24 cellular contexts compared by ENCODE assay signal in the genomic region with DNA sequence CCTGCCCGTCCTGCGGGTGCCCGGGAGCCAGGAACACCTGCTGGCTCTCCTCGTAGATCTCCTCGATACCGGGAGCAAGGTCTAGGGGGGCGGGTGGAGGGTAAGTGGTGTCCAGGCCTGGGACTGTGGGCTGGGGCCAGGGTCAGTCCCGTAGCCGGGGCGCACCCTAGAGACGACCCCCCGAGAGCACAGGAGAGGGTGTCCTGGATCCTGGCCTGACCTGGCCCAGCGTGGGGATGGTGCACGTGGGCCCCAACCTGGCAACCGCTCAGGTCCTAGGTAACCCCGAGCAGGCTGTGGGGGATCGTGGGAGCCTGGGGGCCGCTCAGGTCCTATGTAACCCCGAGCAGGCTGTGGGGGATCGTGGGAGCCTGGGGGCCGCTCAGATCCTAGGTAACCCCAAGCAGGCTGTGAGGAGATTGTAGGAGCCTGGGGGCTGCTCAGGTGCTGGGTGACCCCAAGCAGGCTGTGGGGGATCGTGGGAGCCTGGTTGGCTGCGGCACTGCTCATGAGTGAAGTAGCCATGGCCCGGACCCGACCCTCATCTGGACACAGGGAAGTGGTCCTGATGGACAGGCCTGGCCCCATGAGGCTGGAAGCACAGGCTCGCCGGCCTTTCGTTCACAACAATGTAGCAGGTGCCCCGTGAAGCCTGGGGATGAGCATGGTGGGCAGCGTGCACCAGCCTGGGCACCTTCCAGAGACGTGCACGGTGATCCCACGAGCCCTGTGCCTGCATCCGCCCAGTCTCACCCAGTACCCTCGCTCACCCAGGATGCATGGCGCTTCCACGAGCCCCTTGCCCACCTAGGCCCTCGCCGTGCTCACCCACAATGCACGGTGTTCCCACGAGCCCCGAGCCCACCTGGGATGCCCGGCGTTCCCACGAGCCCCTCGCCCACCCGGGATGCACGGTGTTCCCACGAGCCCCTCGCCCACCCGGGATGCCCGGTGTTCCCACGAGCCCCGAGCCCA. TPM values are rescaled to one million over a fixed set of nuclear protein-coding genes. Genes with fewer than 3 reads are reported as not detected.
DNase-seq lines count a peak whose midpoint lies in the region; ATAC-seq and TF ChIP-seq lines count a peak whose summit lies in the region.
"Had no signal": no experiment of that assay in that cellular context is flagged by ENCODE, and none has a peak within 500 bp of the region (broad histone marks: within the 10 kb centered on the region; RNA-seq: fewer than 3 reads in every experiment).

No MANE protein-coding gene starts in this region.

- intact Hi-C loops in spleen (cut with DNase I; ENCODE audit: low total_unique reads), result loop anchor here (5.0 kb wide), 1 partner anchor 82 kb away; no protein-coding TSS in a partner anchor
- intact Hi-C loops in OCI-LY7 (cut with micrococcal nuclease; ENCODE audit: unreplicated experiment), result loop anchor here (5.0 kb wide), 1 partner anchor 82 kb away; no protein-coding TSS in a partner anchor

- H4K20me1 ChIP-seq in OCI-LY7 (ENCODE audit: insufficient read depth, low read length), result peaks cover 6% of the 10 kb centered on the region; the same call in 1 of the 2 replicates

- H3K27ac Mint-ChIP-seq in activated T-cell treated with anti-CD3 and anti-CD28 coated beads, Interleukin-2, amount 50 U/mL, for 24 hours, result peak overlapping the region; percentile 26
- H3K27ac Mint-ChIP-seq in central memory CD8-positive, alpha-beta T cell (ENCODE audit: low read depth), result peak overlapping the region; percentile 19
- H3K27ac Mint-ChIP-seq: CD4-positive, alpha-beta T cell had no signal

- POLR2A ChIA-PET in OCI-LY7 (lab: Charles Lee), result no interaction called here

- WGBS in spleen, 5 donors, result 90 to 96% (median 94%) methylated on average over 39 to 54 of the region's 54 CpGs

- TF ChIP-seq POLR2A in spleen (IDR thresholded peaks at IDR 0.05), result no peak

- H3K4me1 Mint-ChIP-seq in activated T-cell treated with anti-CD3 and anti-CD28 coated beads, Interleukin-2, amount 50 U/mL, for 24 hours (ENCODE audit: low read depth), result peaks cover 8% of the 10 kb centered on the region
- H3K4me1 Mint-ChIP-seq in central memory CD8-positive, alpha-beta T cell, result no peaks in the 10 kb centered on the region

- CTCF ChIA-PET in OCI-LY7 (lab: Charles Lee; ENCODE audit: unreplicated experiment), result no interaction called here

- H3K4me3 ChIP-seq in spleen, result no peak overlapping the region
- no peak overlapping the region for H3K4me3 ChIP-seq in OCI-LY7 (ENCODE audit: low read depth, low read length, poor library complexity, severe bottlenecking)
- H3K4me3 ChIP-seq: BLaER1 treated with 17β-estradiol and CSF1 and Interleukin-3, amounts not matched to agents 10 nM and 100 nM had no signal

- no peak overlapping the region for H3K27ac ChIP-seq in spleen
- H3K27ac ChIP-seq in OCI-LY7 (ENCODE audit: low read depth, low read length, poor library complexity, severe bottlenecking), result no peak overlapping the region

- no peak for DNase-seq in activated T-cell treated with anti-CD3 and anti-CD28 coated beads, Interleukin-2, amount 50 U/mL, for 24 hours
- no peak for DNase-seq in activated T-cell treated with anti-CD3 and anti-CD28 coated beads for 4 hours
- no peak for DNase-seq in central memory CD8-positive, alpha-beta T cell (ENCODE audit: low spot score in 2 of 2)
- peak; percentile 77 for DNase-seq in spleen
- DNase-seq in OCI-LY7 (ENCODE audit: low spot score), result no peak
- DNase-seq: 8988T, GOT3, HCEC 1CT, KBM-7, MV-4-11, NCI-H1105, NCI-H146, NCI-H1930, NCI-H2107, NCI-H524, NCI-H748 treated with DMSO at 0.1 percent for 48 hours, PC-3, RPMI8226, SHP77 treated with DMSO at 0.1 percent for 48 hours had no signal

- no peak overlapping the region for H3K4me2 ChIP-seq in OCI-LY7 (ENCODE audit: low read length)

- no peaks in the 10 kb centered on the region for H3K79me2 ChIP-seq in OCI-LY7 (ENCODE audit: insufficient read depth, low read depth, low read length)

- H3K9me3 ChIP-seq in spleen (no peaks in the 10 kb centered on the region), OCI-LY7 (ENCODE audit: low read length) (no peaks in the 10 kb centered on the region)
- H3K9me3 ChIP-seq: BLaER1 treated with 17β-estradiol and CSF1 and Interleukin-3, amounts not matched to agents 10 nM and 100 nM had no signal

- no peaks in the 10 kb centered on the region for H3K9me2 ChIP-seq in OCI-LY7 (ENCODE audit: insufficient read depth, low read length)

- no peak overlapping the region for H2AFZ ChIP-seq in OCI-LY7 (ENCODE audit: low read length)

- peaks cover 68% of the 10 kb centered on the region for H3K36me3 Mint-ChIP-seq in activated T-cell treated with anti-CD3 and anti-CD28 coated beads, Interleukin-2, amount 50 U/mL, for 24 hours (ENCODE audit: low read depth)
- H3K36me3 Mint-ChIP-seq in central memory CD8-positive, alpha-beta T cell (ENCODE audit: insufficient read depth), result peaks cover 23% of the 10 kb centered on the region

- H3K36me3 ChIP-seq in spleen (peaks cover 3 to 97% (median 85%) of the 10 kb centered on the region in 6 donors), OCI-LY7 (ENCODE audit: insufficient read depth, low read length) (peaks cover 39% of the 10 kb centered on the region)

- H3K9me3 Mint-ChIP-seq in activated T-cell treated with anti-CD3 and anti-CD28 coated beads, Interleukin-2, amount 50 U/mL, for 24 hours, result no peaks in the 10 kb centered on the region
- H3K9me3 Mint-ChIP-seq in central memory CD8-positive, alpha-beta T cell, result no peaks in the 10 kb centered on the region
- H3K9me3 Mint-ChIP-seq: CD4-positive, alpha-beta T cell had no signal

- H3K4me1 ChIP-seq in spleen, result peaks cover 17 to 70% (median 52%) of the 10 kb centered on the region in 6 donors
- H3K4me1 ChIP-seq in OCI-LY7 (ENCODE audit: insufficient read depth, low read length, poor library complexity, severe bottlenecking), result peaks cover 21% of the 10 kb centered on the region

- no peak overlapping the region for H3K4me3 Mint-ChIP-seq in activated T-cell treated with anti-CD3 and anti-CD28 coated beads, Interleukin-2, amount 50 U/mL, for 24 hours
- H3K4me3 Mint-ChIP-seq in central memory CD8-positive, alpha-beta T cell, result no peak overlapping the region
- H3K4me3 Mint-ChIP-seq: CD4-positive, alpha-beta T cell had no signal

- TF ChIP-seq CTCF in spleen (IDR thresholded peaks at IDR 0.05 in 8 of 11, conservative IDR thresholded peaks at IDR 0.05 in 3 of 11) (no peak), OCI-LY7 (conservative IDR thresholded peaks at IDR 0.05; ENCODE audit: low read length) (no peak)

- H3K27me3 Mint-ChIP-seq in activated T-cell treated with anti-CD3 and anti-CD28 coated beads, Interleukin-2, amount 50 U/mL, for 24 hours, result no peaks in the 10 kb centered on the region
- no peaks in the 10 kb centered on the region for H3K27me3 Mint-ChIP-seq in central memory CD8-positive, alpha-beta T cell
- H3K27me3 Mint-ChIP-seq: CD4-positive, alpha-beta T cell had no signal

- ATAC-seq in central memory CD8-positive, alpha-beta T cell (replicated peaks; ENCODE audit: extremely low read depth, poor library complexity, severe bottlenecking), result no peak
- ATAC-seq in GM21619 (IDR thresholded peaks at IDR 0.05; ENCODE audit: unreplicated experiment), result no peak
- ATAC-seq in HG02642 (IDR thresholded peaks at IDR 0.05; ENCODE audit: poor library complexity, unreplicated experiment), result no peak
- ATAC-seq: PC-3 had no signal

- BruUV-seq in OCI-LY7 (replicated peaks; lab: Mats Ljungman, UMichigan), result no TSS peak

- no peaks in the 10 kb centered on the region for H3K27me3 ChIP-seq in spleen (replicated peaks in 1 of 7)
- H3K27me3 ChIP-seq: BLaER1 treated with 17β-estradiol and CSF1 and Interleukin-3, amounts not matched to agents 10 nM and 100 nM had no signal

TF ChIP-seq in PFSK-1, 5 proteins besides CTCF, POLR2A, EP300 and RAD21:
- TF ChIP-seq TAF1 (IDR thresholded peaks at IDR 0.05; ENCODE audit: borderline replicate concordance, insufficient read depth, low read length) (no peak), POLR2AphosphoS5 (IDR thresholded peaks at IDR 0.05; ENCODE audit: low read depth, low read length) (peak; percentile 53; the same call in 1 of the 2 replicates)
TF ChIP-seq in PFSK-1: peak in this region for 1.

RNA-seq across cellular contexts. Expression of gene GPX4, which starts 6.2 kb away (rescaled TPM):
- 1,125 TPM for polyA plus RNA-seq in PFSK-1 (2012; ENCODE audit: insufficient read length, low read depth)
- total RNA-seq in spleen, result 100 to 1,000 TPM; 138 to 275 (median 216) TPM
- polyA plus RNA-seq in spleen, result 100 to 1,000 TPM; 480 to 562 (median 522) TPM
- 184 and 203 TPM in 2 replicates for total RNA-seq in OCI-LY7 (2014; rRNA removed; shearing (Covaris generic))
- 148 and 156 TPM in 2 replicates for total RNA-seq in OCI-LY7 (2022)

RNA-seq across cellular contexts. Expression of gene POLR2E, which starts 14.8 kb away (rescaled TPM):
- polyA plus RNA-seq in PFSK-1 (2012; ENCODE audit: insufficient read length, low read depth), result 531 TPM
- total RNA-seq in spleen (100 to 1,000 TPM; 106 to 152 (median 123) TPM), OCI-LY7 (2022) (160 and 193 TPM in 2 replicates)
- polyA plus RNA-seq in spleen, result 100 to 1,000 TPM in 2 of 3 donors, 10 to 100 TPM in 1; 70.8 to 144 (median 105) TPM
- total RNA-seq in OCI-LY7 (2014; rRNA removed; shearing (Covaris generic)), result 153 and 165 TPM in 2 replicates

RNA-seq across cellular contexts. Expression of gene ARHGAP45, which starts 43.0 kb away (rescaled TPM):
- 55.1 TPM for polyA plus RNA-seq in PFSK-1 (2012; ENCODE audit: insufficient read length, low read depth)
- 100 to 1,000 TPM; 161 to 258 (median 237) TPM for total RNA-seq in spleen
- 100 to 1,000 TPM; 205 to 356 (median 329) TPM for polyA plus RNA-seq in spleen
- total RNA-seq in OCI-LY7 (2014; rRNA removed; shearing (Covaris generic)), result 132 and 135 TPM in 2 replicates
- 138 and 143 TPM in 2 replicates for total RNA-seq in OCI-LY7 (2022)
